ENCODE assay signal across 8 cellular contexts in genomic region chr22:40857309-40857851, GRCh38. TPM values are rescaled to one million over a fixed set of nuclear protein-coding genes. Genes with fewer than 3 reads are reported as not detected.
DNase-seq lines count a peak whose midpoint lies in the region; ATAC-seq and TF ChIP-seq lines count a peak whose summit lies in the region.

No MANE protein-coding gene starts in this region.

- H3K27ac ChIP-seq in heart right ventricle (peak overlapping the region; percentile 92 to 98 (median 96)), body of pancreas (peak overlapping the region; percentile 82 to 99 (median 96)), lung (ENCODE audit: low read depth in 1 of 2, low read length in 1 of 2) (peak overlapping the region; percentile 96 to 98), aorta (ENCODE audit: low read depth in 1 of 2, low read length in 2 of 2) (peak overlapping the region in 1 of 2 donors; percentile 71)

- H3K36me3 ChIP-seq in heart right ventricle (peaks cover 0 to 30% (median 0%) of the 10 kb centered on the region in 9 donors), body of pancreas (replicated peaks in 1 of 2; ENCODE audit: insufficient read depth in 1 of 2, low read depth in 2 of 2) (no peaks in the 10 kb centered on the region), lung (ENCODE audit: control insufficient read depth in 2 of 2, insufficient read depth in 2 of 2, low read length in 2 of 2) (peaks cover 0 to 5% of the 10 kb centered on the region in 2 donors), aorta (ENCODE audit: control insufficient read depth in 1 of 2, insufficient read depth in 2 of 2, low read length in 1 of 2) (no peaks in the 10 kb centered on the region)

- H3K27me3 ChIP-seq in heart right ventricle = no peaks in the 10 kb centered on the region
- no peaks in the 10 kb centered on the region for H3K27me3 ChIP-seq in body of pancreas
- H3K27me3 ChIP-seq in lung (ENCODE audit: control insufficient read depth, insufficient read depth) = no peaks in the 10 kb centered on the region
- H3K27me3 ChIP-seq in aorta (ENCODE audit: control insufficient read depth in 1 of 2, insufficient read depth in 2 of 2, low read length in 1 of 2) = no peaks in the 10 kb centered on the region

- no peaks in the 10 kb centered on the region for H3K9me3 ChIP-seq in heart right ventricle
- H3K9me3 ChIP-seq in body of pancreas = no peaks in the 10 kb centered on the region
- H3K9me3 ChIP-seq in lung (ENCODE audit: control insufficient read depth in 2 of 2, insufficient read depth in 1 of 2, low read length in 1 of 2) = no peaks in the 10 kb centered on the region
- H3K9me3 ChIP-seq in aorta (ENCODE audit: control insufficient read depth, low read length) = no peaks in the 10 kb centered on the region

- DNase-seq in heart right ventricle (no peak), Right ventricle myocardium inferior (ENCODE audit: missing footprints) (no peak), body of pancreas (no peak), lung (ENCODE audit: low spot score) (no peak), aorta (no peak), islet precursor cell (no peak), AG08396 (ENCODE audit: low spot score) (no peak)

- intact Hi-C loops in heart right ventricle (cut with DNase I) (loop anchor here in 1 of 10 donors (5.0 kb wide), 1 partner anchor 40 kb away; the partner anchor contains the start of gene SLC25A17), Right ventricle myocardium inferior (cut with DNase I) (loop anchor here (5.0 kb wide), 1 partner anchor 40 kb away; the partner anchor contains the start of gene SLC25A17), body of pancreas (cut with DNase I) (no loop called here), aorta (cut with DNase I) (no loop called here)

- peaks cover 13 to 59% (median 46%) of the 10 kb centered on the region in 9 donors for H3K4me1 ChIP-seq in heart right ventricle
- peaks cover 49% of the 10 kb centered on the region for H3K4me1 ChIP-seq in body of pancreas
- peaks cover 7 to 14% of the 10 kb centered on the region in 2 donors for H3K4me1 ChIP-seq in lung (ENCODE audit: control insufficient read depth in 2 of 2, insufficient read depth in 2 of 2, low read length in 2 of 2)
- peaks cover 0 to 3% of the 10 kb centered on the region in 2 donors for H3K4me1 ChIP-seq in aorta (ENCODE audit: control insufficient read depth in 1 of 2, insufficient read depth in 2 of 2, low read length in 2 of 2)

- 4% methylated on average over 18 of the region's 18 CpGs for WGBS in heart right ventricle, 2 donors
- 1% methylated on average over 18 of the region's 18 CpGs for WGBS in body of pancreas, 2 donors
- 5 to 7% methylated on average over 18 of the region's 18 CpGs for WGBS in lung, 2 donors
- 2 to 4% methylated on average over 18 of the region's 18 CpGs for WGBS in aorta, 2 donors

- ATAC-seq in heart right ventricle = no peak
- ATAC-seq in Right ventricle myocardium inferior = no peak
- ATAC-seq in body of pancreas = no peak
- ATAC-seq in lung (ENCODE audit: insufficient read depth, low FRiP score) = peak; percentile 3
- ATAC-seq in aorta (ENCODE audit: low FRiP score) = no peak
- ATAC-seq in GM21529 (IDR thresholded peaks at IDR 0.05; ENCODE audit: unreplicated experiment) = no peak

- no peak for TF ChIP-seq CTCF in heart right ventricle (IDR thresholded peaks at IDR 0.05)
- no peak for TF ChIP-seq CTCF in body of pancreas (IDR thresholded peaks at IDR 0.05)
- TF ChIP-seq CTCF in lung (IDR thresholded peaks at IDR 0.05; ENCODE audit: control extremely low read depth, extremely low read depth) = no peak

- TF ChIP-seq POLR2A in body of pancreas (IDR thresholded peaks at IDR 0.05) = no peak

- peak overlapping the region; percentile 68 to 94 (median 88) for H3K4me3 ChIP-seq in heart right ventricle
- H3K4me3 ChIP-seq in body of pancreas = peak overlapping the region; percentile 26 to 88
- H3K4me3 ChIP-seq in lung = peak overlapping the region; percentile 92
- peak overlapping the region; percentile 59 to 83 for H3K4me3 ChIP-seq in aorta (ENCODE audit: low read length in 2 of 2)

RNA-seq across cellular contexts. Expression of gene XPNPEP3, which starts 0.4 kb away (rescaled TPM):
- total RNA-seq in heart right ventricle (10 to 100 TPM; 20.0 to 31.7 (median 26.3) TPM), Right ventricle myocardium inferior (23.7 TPM), body of pancreas (10 to 100 TPM in 1 of 2 donors, 1 to 10 TPM in 1; 6.9 to 14.3 TPM), lung (10 to 100 TPM; 14.4 to 24.1 TPM), aorta (10 to 100 TPM in 1 of 2 donors, 1 to 10 TPM in 1; 9.4 to 14.9 TPM)
- polyA plus RNA-seq in heart right ventricle (1 to 10 TPM; 3.7 to 5.6 TPM), lung (1 to 10 TPM; 5.1 to 6.3 TPM), aorta (1 to 10 TPM in 1 of 2 donors, under 1 TPM in 1; 0.38 to 4.8 TPM)

RNA-seq across cellular contexts. Expression of gene ST13, which starts 0.9 kb away (rescaled TPM):
- total RNA-seq in heart right ventricle (100 to 1,000 TPM; 170 to 238 (median 215) TPM), Right ventricle myocardium inferior (197 TPM), body of pancreas (100 to 1,000 TPM in 1 of 2 donors, 10 to 100 TPM in 1; 98.9 to 122 TPM), lung (100 to 1,000 TPM; 145 to 208 TPM), aorta (100 to 1,000 TPM; 172 to 182 TPM)
- polyA plus RNA-seq in heart right ventricle (100 to 1,000 TPM in 1 of 2 donors, 10 to 100 TPM in 1; 35.0 to 126 TPM), lung (100 to 1,000 TPM in 1 of 2 donors, 10 to 100 TPM in 1; 61.9 to 118 TPM), aorta (100 to 1,000 TPM; 117 to 177 TPM)

RNA-seq across cellular contexts. Expression of gene DNAJB7, which starts 4.5 kb away (rescaled TPM):
- total RNA-seq in heart right ventricle (not detected), Right ventricle myocardium inferior (not detected), body of pancreas (not detected), lung (not detected), aorta (not detected)
- polyA plus RNA-seq in heart right ventricle (not detected), lung (not detected), aorta (not detected)

RNA-seq across cellular contexts. Expression of gene SLC25A17, which starts 38.2 kb away (rescaled TPM):
- total RNA-seq in heart right ventricle = 1 to 10 TPM; 2.5 to 5.6 (median 4.0) TPM
- polyA plus RNA-seq in heart right ventricle = 1 to 10 TPM; 7.2 to 8.6 TPM
- total RNA-seq in Right ventricle myocardium inferior = 3.1 TPM
- 1 to 10 TPM; 7.6 to 8.3 TPM for total RNA-seq in body of pancreas
- 10 to 100 TPM; 17.2 to 17.4 TPM for total RNA-seq in lung
- polyA plus RNA-seq in lung = 10 to 100 TPM; 13.7 to 13.8 TPM
- 10 to 100 TPM; 12.6 to 14.2 TPM for total RNA-seq in aorta
- 10 to 100 TPM in 1 of 2 donors, 1 to 10 TPM in 1; 6.0 to 15.2 TPM for polyA plus RNA-seq in aorta
